13 cellular contexts compared by ENCODE assay signal in genomic region chr14:61659582-61659981, GRCh38. TPM values are rescaled to one million over a fixed set of nuclear protein-coding genes. Genes with fewer than 3 reads are reported as not detected.
A peak's percentile ranks its signal among the peaks of the same experiment; 100 is the strongest.
DNase-seq lines count a peak whose midpoint lies in the region; ATAC-seq and TF ChIP-seq lines count a peak whose summit lies in the region.
"Had no signal": no experiment of that assay in that cellular context is flagged by ENCODE, and none has a peak within 500 bp of the region (broad histone marks: within the 10 kb centered on the region; RNA-seq: fewer than 3 reads in every experiment).

No MANE protein-coding gene starts in this region.

- no peak for DNase-seq in CD4-positive, alpha-beta T cell
- DNase-seq in HCEC 1CT = peak; percentile 55
- no peak for DNase-seq in activated CD8-positive, alpha-beta T cell treated with anti-CD3 and anti-CD28 coated beads for 36 hours
- DNase-seq in fibroblast of mammary gland (ENCODE audit: low read depth) = peak; percentile 44
- no peak for DNase-seq in NCI-H446 treated with DMSO at 0.1 percent for 48 hours (lab: John Stamatoyannopoulos, UW)
- DNase-seq in nucleus accumbens (lab: John Stamatoyannopoulos, UW) = no peak
- DNase-seq: activated CD4-positive, alpha-beta T cell treated with anti-CD3 and anti-CD28 coated beads, Interleukin-2, amount 50 U/mL, for 4 hours; adrenal gland; left lung; NCI-H1436; T1000; transverse colon had no signal

- H3K27ac Mint-ChIP-seq in CD4-positive, alpha-beta T cell = peak overlapping the region; percentile 86
- H3K27ac Mint-ChIP-seq in activated CD8-positive, alpha-beta T cell treated with anti-CD3 and anti-CD28 coated beads for 36 hours = peak overlapping the region; percentile 97

- H3K9me3 Mint-ChIP-seq in CD4-positive, alpha-beta T cell = peaks cover 7% of the 10 kb centered on the region
- H3K9me3 Mint-ChIP-seq in activated CD8-positive, alpha-beta T cell treated with anti-CD3 and anti-CD28 coated beads for 36 hours = peaks cover 7% of the 10 kb centered on the region

- peaks cover 76% of the 10 kb centered on the region for H3K4me1 Mint-ChIP-seq in CD4-positive, alpha-beta T cell (ENCODE audit: low read depth)
- peaks cover 71% of the 10 kb centered on the region for H3K4me1 Mint-ChIP-seq in activated CD8-positive, alpha-beta T cell treated with anti-CD3 and anti-CD28 coated beads for 36 hours (ENCODE audit: low read depth)

- peaks cover 4% of the 10 kb centered on the region for H3K36me3 Mint-ChIP-seq in CD4-positive, alpha-beta T cell (ENCODE audit: low read depth)
- H3K36me3 Mint-ChIP-seq in activated CD8-positive, alpha-beta T cell treated with anti-CD3 and anti-CD28 coated beads for 36 hours (ENCODE audit: low read depth) = peaks cover 9% of the 10 kb centered on the region

- H3K27ac ChIP-seq in CD4-positive, alpha-beta T cell (ENCODE audit: low read depth, low read length) = no peak overlapping the region
- H3K27ac ChIP-seq: adrenal gland, transverse colon had no signal

- H3K27me3 ChIP-seq in CD4-positive, alpha-beta T cell (ENCODE audit: control insufficient read depth, insufficient read depth, low read length) = no peaks in the 10 kb centered on the region
- H3K27me3 ChIP-seq: adrenal gland, left lung, transverse colon had no signal

- H3K9me3 ChIP-seq in CD4-positive, alpha-beta T cell (ENCODE audit: control insufficient read depth, low read length) = no peaks in the 10 kb centered on the region
- H3K9me3 ChIP-seq: adrenal gland, left lung, transverse colon had no signal

- TF ChIP-seq CTCF in CD4-positive, alpha-beta T cell (IDR thresholded peaks at IDR 0.05) = no peak
- TF ChIP-seq CTCF in activated CD8-positive, alpha-beta T cell treated with anti-CD3 and anti-CD28 coated beads for 36 hours (IDR thresholded peaks at IDR 0.05) = no peak
- no peak for TF ChIP-seq CTCF in fibroblast of mammary gland (conservative IDR thresholded peaks at IDR 0.05; ENCODE audit: control insufficient read depth, insufficient read depth, low read depth, low read length)

- intact Hi-C loops in CD4-positive, alpha-beta T cell (cut with DNase I, micrococcal nuclease) = no loop called here
- intact Hi-C loops in activated CD8-positive, alpha-beta T cell treated with anti-CD3 and anti-CD28 coated beads for 36 hours (cut with micrococcal nuclease) = no loop called here

- CTCF ChIA-PET in CD4-positive, alpha-beta T cell (lab: Charles Lee) = interaction anchor here (0.7 kb wide), 1 partner anchor 888 kb away, joined by 3 read pairs; no protein-coding TSS in a partner anchor
- CTCF ChIA-PET in activated CD8-positive, alpha-beta T cell treated with anti-CD3 and anti-CD28 coated beads for 36 hours (lab: Charles Lee) = no interaction called here

- no peak for ATAC-seq in CD4-positive, alpha-beta T cell (ENCODE audit: poor library complexity)
- ATAC-seq in activated CD8-positive, alpha-beta T cell treated with anti-CD3 and anti-CD28 coated beads for 36 hours = no peak
- ATAC-seq in HG03039 (IDR thresholded peaks at IDR 0.05; ENCODE audit: unreplicated experiment) = no peak
- ATAC-seq: left lung had no signal

- POLR2A ChIA-PET in CD4-positive, alpha-beta T cell (lab: Charles Lee) = no interaction called here
- POLR2A ChIA-PET in activated CD8-positive, alpha-beta T cell treated with anti-CD3 and anti-CD28 coated beads for 36 hours (lab: Charles Lee) = interaction anchor here (1.2 kb wide), 1 partner anchor 19 kb away, joined by 3 read pairs; no protein-coding TSS in a partner anchor

- no peaks in the 10 kb centered on the region for H3K27me3 Mint-ChIP-seq in CD4-positive, alpha-beta T cell
- H3K27me3 Mint-ChIP-seq in activated CD8-positive, alpha-beta T cell treated with anti-CD3 and anti-CD28 coated beads for 36 hours = no peaks in the 10 kb centered on the region

- H3K4me3 Mint-ChIP-seq in CD4-positive, alpha-beta T cell = no peak overlapping the region
- no peak overlapping the region for H3K4me3 Mint-ChIP-seq in activated CD8-positive, alpha-beta T cell treated with anti-CD3 and anti-CD28 coated beads for 36 hours

- no peak overlapping the region for H3K4me3 ChIP-seq in fibroblast of mammary gland (ENCODE audit: control insufficient read depth, low read depth, low read length)
- H3K4me3 ChIP-seq: adrenal gland, left lung, transverse colon had no signal

RNA-seq across cellular contexts. Expression of gene HIF1A, which starts 35.7 kb away (rescaled TPM):
- 100 to 1,000 TPM; 350 to 369 TPM for total RNA-seq in CD4-positive, alpha-beta T cell
- total RNA-seq in activated CD8-positive, alpha-beta T cell treated with anti-CD3 and anti-CD28 coated beads for 36 hours = 100 to 1,000 TPM; 133 to 140 TPM

Comparison
In these comparisons a context has a peak if more than half of its experiments do, and no peak if none do; other contexts are left out.
1. DNase-seq: peak in HCEC 1CT (single experiment) and fibroblast of mammary gland (single experiment); none in CD4-positive, alpha-beta T cell (0 of 10), activated CD8-positive, alpha-beta T cell treated with anti-CD3 and anti-CD28 coated beads for 36 hours (single experiment), NCI-H446 treated with DMSO at 0.1 percent for 48 hours (single experiment) and nucleus accumbens (0 of 56).